Comparison of ENCODE assay signal across 1 cellular context in genomic region chr1:94648225-94649007, GRCh38.
TF ChIP-seq lines count a peak whose summit lies in the region.

No MANE protein-coding gene starts in this region.

TF ChIP-seq in K562, 482 proteins besides CTCF, POLR2A, EP300 and RAD21 (continued from another document and continues in another):
- no peak for TF ChIP-seq ZNF639 (CRISPR knock-in tag; conservative IDR thresholded peaks at IDR 0.05 in 1 of 2, IDR thresholded peaks at IDR 0.05 in 1 of 2)
- no peak for TF ChIP-seq KHSRP (IDR thresholded peaks at IDR 0.05)
- 0 out of 2 replicates have a peak, but pooled peaks have one; percentile 20 for TF ChIP-seq MAFG (tag; conservative IDR thresholded peaks at IDR 0.05)
- no peak for TF ChIP-seq HMG20A (CRISPR knock-in tag; conservative IDR thresholded peaks at IDR 0.05)
- no peak for TF ChIP-seq ZBTB7A (IDR thresholded peaks at IDR 0.05; ENCODE audit: borderline replicate concordance, control insufficient read depth, low read depth, low read length)
- TF ChIP-seq IRF1 (CRISPR knock-in tag; IDR thresholded peaks at IDR 0.05; ENCODE audit: borderline replicate concordance), result no peak
- no peak for TF ChIP-seq ZFX (CRISPR knock-in tag; IDR thresholded peaks at IDR 0.05)
- no peak for TF ChIP-seq MBD1 (CRISPR knock-in tag; IDR thresholded peaks at IDR 0.05)
- TF ChIP-seq ZFP36 (IDR thresholded peaks at IDR 0.05; ENCODE audit: low read depth, low read length, partially characterized antibody), result no peak
- no peak for TF ChIP-seq RERE (CRISPR knock-in tag; IDR thresholded peaks at IDR 0.05; ENCODE audit: borderline replicate concordance)
- no peak for TF ChIP-seq CEBPZ (IDR thresholded peaks at IDR 0.05; ENCODE audit: borderline replicate concordance, low read depth, low read length)
- TF ChIP-seq NEUROD1 (IDR thresholded peaks at IDR 0.05; ENCODE audit: borderline replicate concordance, low read depth, low read length, partially characterized antibody), result no peak
- no peak for TF ChIP-seq CHCHD3 (CRISPR knock-in tag; IDR thresholded peaks at IDR 0.05)
- TF ChIP-seq ZBTB43 (CRISPR knock-in tag; IDR thresholded peaks at IDR 0.05), result no peak
- no peak for TF ChIP-seq C11orf30 (IDR thresholded peaks at IDR 0.05; ENCODE audit: low read depth)
- no peak for TF ChIP-seq WHSC1 (IDR thresholded peaks at IDR 0.05; ENCODE audit: low read length)
- TF ChIP-seq PML (IDR thresholded peaks at IDR 0.05; ENCODE audit: low read length), result peak; percentile 85; the same call in 1 of the 2 replicates
- no peak for TF ChIP-seq HNRNPK (IDR thresholded peaks at IDR 0.05; ENCODE audit: low read depth, low read length, poor library complexity, severe bottlenecking)
- no peak for TF ChIP-seq ZNF445 (CRISPR knock-in tag; IDR thresholded peaks at IDR 0.05; ENCODE audit: low read depth)
- peak; percentile 62; the same call in 1 of the 2 replicates for TF ChIP-seq MITF (IDR thresholded peaks at IDR 0.05)
- TF ChIP-seq RBM34 (IDR thresholded peaks at IDR 0.05; ENCODE audit: borderline replicate concordance, insufficient read depth, low read length), result no peak
- TF ChIP-seq ZNF511 (CRISPR knock-in tag; IDR thresholded peaks at IDR 0.05), result no peak
- TF ChIP-seq HDAC1 (IDR thresholded peaks at IDR 0.05), result no peak
- TF ChIP-seq JUN (IDR thresholded peaks at IDR 0.05; ENCODE audit: borderline replicate concordance, low read depth, low read length), result no peak; the same call in 1 of the 2 replicates
- TF ChIP-seq JUN (CRISPR knock-in tag; IDR thresholded peaks at IDR 0.05; ENCODE audit: borderline replicate concordance), result no peak
- TF ChIP-seq MYNN (IDR thresholded peaks at IDR 0.05), result no peak
- TF ChIP-seq MYNN (CRISPR knock-in tag; IDR thresholded peaks at IDR 0.05), result no peak
- TF ChIP-seq RFX7 (CRISPR knock-in tag; IDR thresholded peaks at IDR 0.05), result no peak
- TF ChIP-seq BHLHE40 (IDR thresholded peaks at IDR 0.05; ENCODE audit: low read length), result no peak; the same call in 1 of the 2 replicates
- TF ChIP-seq FOXA1 (IDR thresholded peaks at IDR 0.05; ENCODE audit: borderline replicate concordance), result no peak
- no peak for TF ChIP-seq GTF2B (IDR thresholded peaks at IDR 0.05; ENCODE audit: extremely low read depth, insufficient read length)
- no peak for TF ChIP-seq EGR1 (conservative IDR thresholded peaks at IDR 0.05)
- no peak for TF ChIP-seq ZNF140 (CRISPR knock-in tag; IDR thresholded peaks at IDR 0.05)
- TF ChIP-seq SUPT5H (IDR thresholded peaks at IDR 0.05), result no peak
- no peak for TF ChIP-seq XRCC5 (IDR thresholded peaks at IDR 0.05; ENCODE audit: low read depth, low read length)
- no peak for TF ChIP-seq XRCC3 (IDR thresholded peaks at IDR 0.05)
- no peak for TF ChIP-seq CREBBP (IDR thresholded peaks at IDR 0.05; ENCODE audit: low read depth, low read length)
- no peak for TF ChIP-seq ZSCAN32 (CRISPR knock-in tag; IDR thresholded peaks at IDR 0.05)
- TF ChIP-seq GATA2 (CRISPR knock-in tag; IDR thresholded peaks at IDR 0.05), result peak; percentile 41; the same call in 1 of the 2 replicates
- peak; percentile 72 to 79; a peak in 3 of 4 replicates for TF ChIP-seq TRIM24 (IDR thresholded peaks at IDR 0.05)
- no peak for TF ChIP-seq ARID3A (IDR thresholded peaks at IDR 0.05; ENCODE audit: borderline replicate concordance, low read depth, low read length)
- TF ChIP-seq RBM39 (optimal IDR thresholded peaks at IDR 0.05; ENCODE audit: low read depth, low read length), result no peak
- no peak for TF ChIP-seq ZNF778 (CRISPR knock-in tag; IDR thresholded peaks at IDR 0.05)
- TF ChIP-seq LCOR (CRISPR knock-in tag; IDR thresholded peaks at IDR 0.05), result no peak
